ENCODE assay signal across 10 cellular contexts in genomic region chr14:74713395-74713735, GRCh38. TPM values are rescaled to one million over a fixed set of nuclear protein-coding genes. Genes with fewer than 3 reads are reported as not detected.
DNase-seq lines count a peak whose midpoint lies in the region; ATAC-seq, FAIRE-seq and TF ChIP-seq lines count a peak whose summit lies in the region.
"Had no signal": no experiment of that assay in that cellular context is flagged by ENCODE, and none has a peak within 500 bp of the region (broad histone marks: within the 10 kb centered on the region; RNA-seq: fewer than 3 reads in every experiment).

No MANE protein-coding gene starts in this region.

- intact Hi-C loops in activated naive CD4-positive, alpha-beta T cell treated with anti-CD3 and anti-CD28 coated beads for 36 hours (cut with micrococcal nuclease) = loop anchor here (1.0 to 5.0 kb wide), 4 partner anchors 50 to 463 kb away; partner anchors contain the start of genes TMED10 and YLPM1
- intact Hi-C loops in K562 (cut with micrococcal nuclease) (loop anchor here (5.0 kb wide), 1 partner anchor 49 kb away; the partner anchor contains the start of gene YLPM1), lower leg skin (cut with DNase I; ENCODE audit: low total_unique reads) (no loop called here)

- H3K27me3 ChIP-seq in K562 (ENCODE audit: control insufficient read depth in 2 of 2, insufficient read depth in 2 of 2, low read length in 2 of 2) = no peaks in the 10 kb centered on the region

- CTCF ChIA-PET in activated naive CD4-positive, alpha-beta T cell treated with anti-CD3 and anti-CD28 coated beads for 36 hours (lab: Charles Lee) = no interaction called here
- CTCF ChIA-PET in K562 (lab: Yijun Ruan, JAX; ENCODE audit: low intra/inter-chr PET ratio) = interaction anchor here (0.7 kb wide), 1 partner anchor 91 kb away, joined by 3 read pairs; no protein-coding TSS in a partner anchor

- H3K4me1 Mint-ChIP-seq in activated naive CD4-positive, alpha-beta T cell treated with anti-CD3 and anti-CD28 coated beads for 36 hours (ENCODE audit: low read depth) = peaks cover 47% of the 10 kb centered on the region
- H3K4me1 Mint-ChIP-seq in type B pancreatic cell (ENCODE audit: unreplicated experiment) = peaks cover 18% of the 10 kb centered on the region

- no peak for TF ChIP-seq RAD21 in K562 (CRISPR knock-in tag; conservative IDR thresholded peaks at IDR 0.05 in 1 of 2, IDR thresholded peaks at IDR 0.05 in 1 of 2)

- H2AFZ ChIP-seq in K562 (ENCODE audit: low read depth, low read length) = peak overlapping the region; percentile 88

- BruUV-seq in K562 (replicated peaks; lab: Mats Ljungman, UMichigan) = TSS peak; percentile 84

- H3K4me2 ChIP-seq in K562 (ENCODE audit: insufficient read depth, low read length) = peak overlapping the region; percentile 98

- no peak for TF ChIP-seq EP300 in K562 (IDR thresholded peaks at IDR 0.05; ENCODE audit: low read length)

- H3K4me1 ChIP-seq in K562 (replicated peaks in 1 of 2; ENCODE audit: control insufficient read depth in 2 of 2, insufficient read depth in 2 of 2, low read length in 2 of 2) = peaks cover 0 to 8% of the 10 kb centered on the region in 2 experiments; a peak in 2 of 5 replicates

- peak overlapping the region; percentile 82 for H3K27ac ChIP-seq in K562 (ENCODE audit: extremely low read depth, low read depth, low read length)

- TF ChIP-seq POLR2A in K562 (conservative IDR thresholded peaks at IDR 0.05) (0 out of 2 replicates have a peak, but pooled peaks have one; percentile 2), lower leg skin (IDR thresholded peaks at IDR 0.05) (no peak)

- ATAC-seq in K562 (no peak), HG03378 (IDR thresholded peaks at IDR 0.05; ENCODE audit: unreplicated experiment) (no peak)

- H3K27ac Mint-ChIP-seq in activated naive CD4-positive, alpha-beta T cell treated with anti-CD3 and anti-CD28 coated beads for 36 hours = peak overlapping the region; percentile 90
- H3K27ac Mint-ChIP-seq in type B pancreatic cell = peak overlapping the region; percentile 97

- peaks cover 29% of the 10 kb centered on the region; the same call in 2 of the 3 replicates for H3K36me3 ChIP-seq in K562 (ENCODE audit: control insufficient read depth, insufficient read depth, low read length)

- peak overlapping the region in 1 of 2 experiments; percentile 81 for H3K9ac ChIP-seq in K562 (ENCODE audit: insufficient read depth in 1 of 2, low read depth in 2 of 2, low read length in 2 of 2)

- FAIRE-seq in K562 (lab: Jason Lieb, UNC) = no peak

- H3K79me2 ChIP-seq in K562 (ENCODE audit: control insufficient read depth, insufficient read depth, low read length) = peaks cover 60% of the 10 kb centered on the region

- H3K4me3 Mint-ChIP-seq in activated naive CD4-positive, alpha-beta T cell treated with anti-CD3 and anti-CD28 coated beads for 36 hours = peak overlapping the region; percentile 97
- H3K4me3 Mint-ChIP-seq in type B pancreatic cell = peak overlapping the region; percentile 100

- H3K9me1 ChIP-seq in K562 (ENCODE audit: control insufficient read depth, insufficient read depth, low read length) = no peaks in the 10 kb centered on the region

- in situ Hi-C loops in K562 (cut with MboI) = loop anchor here (10.0 kb wide), 1 partner anchor 1189 kb away; no protein-coding TSS in a partner anchor

- POLR2A ChIA-PET in K562 (lab: Yijun Ruan, JAX) = no interaction called here

- no peaks in the 10 kb centered on the region for H4K20me1 ChIP-seq in K562 (replicated peaks; ENCODE audit: control insufficient read depth, insufficient read depth, low read length)

- H3K27me3 Mint-ChIP-seq in activated naive CD4-positive, alpha-beta T cell treated with anti-CD3 and anti-CD28 coated beads for 36 hours (ENCODE audit: low read depth) = no peaks in the 10 kb centered on the region
- no peaks in the 10 kb centered on the region for H3K27me3 Mint-ChIP-seq in type B pancreatic cell

- H3K4me3 ChIP-seq in K562 (peak overlapping the region; percentile 57), lower leg skin (ENCODE audit: low read depth, poor library complexity, severe bottlenecking) (peak overlapping the region; percentile 43)

- TF ChIP-seq CTCF in K562 (IDR thresholded peaks at IDR 0.05 in 2 of 3, conservative IDR thresholded peaks at IDR 0.05 in 1 of 3; ENCODE audit: insufficient read depth in 2 of 3, low read depth in 1 of 3, low read length in 3 of 3) (no peak), lower leg skin (IDR thresholded peaks at IDR 0.05) (no peak), type B pancreatic cell (conservative IDR thresholded peaks at IDR 0.05) (no peak)

- DNase-seq in activated naive CD4-positive, alpha-beta T cell treated with anti-CD3 and anti-CD28 coated beads for 36 hours = no peak
- no peak for DNase-seq in activated naive CD4-positive, alpha-beta T cell treated with anti-CD3 and anti-CD28 coated beads, Interleukin-2, amount 50 U/mL, for 16 hours
- no peak for DNase-seq in K562 (ENCODE audit: extremely low read depth in 1 of 4, low spot score in 3 of 4)
- no peak for DNase-seq in lower leg skin (ENCODE audit: low spot score in 2 of 2)
- DNase-seq in type B pancreatic cell (ENCODE audit: extremely low spot score, unreplicated experiment) = no peak
- no peak for DNase-seq in effector CD4-positive, alpha-beta T cell
- no peak for DNase-seq in NCI-H226
- DNase-seq: NCI-H345, occipital lobe had no signal

- no peaks in the 10 kb centered on the region for H3K9me3 Mint-ChIP-seq in activated naive CD4-positive, alpha-beta T cell treated with anti-CD3 and anti-CD28 coated beads for 36 hours
- no peaks in the 10 kb centered on the region for H3K9me3 Mint-ChIP-seq in type B pancreatic cell

- WGBS in K562 (ENCODE audit: insufficient coverage, low coverage, missing lambda C conversion rate) = 4% methylated on average over 6 of the region's 6 CpGs
- WGBS in lower leg skin, 2 donors = 12 to 17% methylated on average over 6 of the region's 6 CpGs

- H3K36me3 Mint-ChIP-seq in activated naive CD4-positive, alpha-beta T cell treated with anti-CD3 and anti-CD28 coated beads for 36 hours (ENCODE audit: low read depth) = peaks cover 18% of the 10 kb centered on the region
- H3K36me3 Mint-ChIP-seq in type B pancreatic cell = peaks cover 3% of the 10 kb centered on the region

- no peaks in the 10 kb centered on the region for H3K9me3 ChIP-seq in K562 (replicated peaks; ENCODE audit: control insufficient read depth, insufficient read depth, low read depth, low read length)

RNA-seq across cellular contexts. Expression of gene FCF1, which starts 0.4 kb away (rescaled TPM):
- total RNA-seq in activated naive CD4-positive, alpha-beta T cell treated with anti-CD3 and anti-CD28 coated beads for 36 hours = 10 to 100 TPM; 83.8 to 87.5 TPM
- total RNA-seq in K562 (2011; cell fraction: chromatin; rRNA removed; ENCODE audit: low replicate concordance) = 10.5 and 29.2 TPM in 2 replicates
- total RNA-seq in K562 (2011; cell fraction: nucleolus; rRNA removed) = 5.3 and 7.0 TPM in 2 replicates
- 11.1 and 12.1 TPM in 2 replicates for total RNA-seq in K562 (2011; cell fraction: nucleoplasm; rRNA removed)
- total RNA-seq in K562 (2014; rRNA removed) (23.4 and 25.0 TPM in 2 replicates), K562 (2014; rRNA removed; fragmentation: Illumina TruSeq; extraction: Trizol) (53.7 and 67.3 TPM in 2 replicates), K562 (2015; rRNA removed; fragmentation: Illumina TruSeq; extraction: Trizol) (40.0 and 40.4 TPM in 2 replicates), K562 (2021) (43.3 and 46.1 TPM in 2 replicates), lower leg skin (10 to 100 TPM; 14.3 to 20.7 (median 17.8) TPM), type B pancreatic cell (ENCODE audit: low replicate concordance) (44.6 and 48.0 TPM in 2 replicates)
- polyA plus RNA-seq in K562 (2011; rRNA removed) (55.6 and 75.1 TPM in 2 replicates), K562 (2014; fragmentation: Illumina TruSeq; extraction: Trizol) (91.9 and 98.3 TPM in 2 replicates), K562 (2014; fragmentation: Nextera tagmentation; extraction: Ambion mirVana) (10 to 100 TPM in 1 of 2 experiments, 1 to 10 TPM in 1; 6.8 to 18.6 TPM), K562 (2014; rRNA removed) (38.3 and 40.9 TPM in 2 replicates)
- 17.6 and 40.1 TPM in 2 replicates for polyA plus RNA-seq in K562 (2011; cell fraction: cytosol; rRNA removed)
- 8.5 and 14.9 TPM in 2 replicates for polyA plus RNA-seq in K562 (2011; cell fraction: nucleus; rRNA removed)
- polyA plus RNA-seq in K562 (2012) = 36.6 and 43.6 TPM in 2 replicates
- polyA minus RNA-seq in K562 (2011; rRNA and poly(A)+ RNA removed) = 123 and 136 TPM in 2 replicates
- polyA minus RNA-seq in K562 (2011; cell fraction: cytosol; rRNA and poly(A)+ RNA removed) = 17.6 and 31.4 TPM in 2 replicates
- polyA minus RNA-seq in K562 (2011; cell fraction: nucleus; rRNA and poly(A)+ RNA removed) = 6.5 and 11.8 TPM in 2 replicates

RNA-seq across cellular contexts. Expression of gene AREL1, which starts 0.5 kb away (rescaled TPM):
- 10 to 100 TPM; 29.1 to 29.5 TPM for total RNA-seq in activated naive CD4-positive, alpha-beta T cell treated with anti-CD3 and anti-CD28 coated beads for 36 hours
- total RNA-seq in K562 (2011; cell fraction: chromatin; rRNA removed; ENCODE audit: low replicate concordance) = 77.5 and 98.7 TPM in 2 replicates
- total RNA-seq in K562 (2011; cell fraction: nucleolus; rRNA removed) = 64.5 and 65.9 TPM in 2 replicates
- total RNA-seq in K562 (2011; cell fraction: nucleoplasm; rRNA removed) = 61.2 and 62.1 TPM in 2 replicates
- total RNA-seq in K562 (2014; rRNA removed) (12.6 and 17.8 TPM in 2 replicates), K562 (2014; rRNA removed; fragmentation: Illumina TruSeq; extraction: Trizol) (16.3 and 16.6 TPM in 2 replicates), K562 (2015; rRNA removed; fragmentation: Illumina TruSeq; extraction: Trizol) (16.7 and 17.5 TPM in 2 replicates), K562 (2021) (24.3 and 24.8 TPM in 2 replicates), lower leg skin (10 to 100 TPM; 12.4 to 26.5 (median 21.6) TPM), type B pancreatic cell (ENCODE audit: low replicate concordance) (41.5 and 41.6 TPM in 2 replicates)
- polyA plus RNA-seq in K562 (2011; rRNA removed) (24.0 and 25.7 TPM in 2 replicates), K562 (2014; fragmentation: Illumina TruSeq; extraction: Trizol) (17.5 and 21.4 TPM in 2 replicates), K562 (2014; fragmentation: Nextera tagmentation; extraction: Ambion mirVana) (1 to 10 TPM; 6.0 to 7.6 TPM), K562 (2014; rRNA removed) (13.1 and 16.5 TPM in 2 replicates)
- polyA plus RNA-seq in K562 (2011; cell fraction: cytosol; rRNA removed) = 45.7 and 48.9 TPM in 2 replicates
- polyA plus RNA-seq in K562 (2011; cell fraction: nucleus; rRNA removed) = 91.0 and 95.3 TPM in 2 replicates
- polyA plus RNA-seq in K562 (2012) = 10.5 and 13.1 TPM in 2 replicates
- 44.6 and 58.7 TPM in 2 replicates for polyA minus RNA-seq in K562 (2011; rRNA and poly(A)+ RNA removed)
- polyA minus RNA-seq in K562 (2011; cell fraction: cytosol; rRNA and poly(A)+ RNA removed) = 20.4 and 28.2 TPM in 2 replicates
- 33.8 and 49.7 TPM in 2 replicates for polyA minus RNA-seq in K562 (2011; cell fraction: nucleus; rRNA and poly(A)+ RNA removed)

RNA-seq across cellular contexts. Expression of gene YLPM1, which starts 49.8 kb away (rescaled TPM):
- 10 to 100 TPM; 46.5 to 47.0 TPM for total RNA-seq in activated naive CD4-positive, alpha-beta T cell treated with anti-CD3 and anti-CD28 coated beads for 36 hours
- total RNA-seq in K562 (2011; cell fraction: chromatin; rRNA removed; ENCODE audit: low replicate concordance) = 21.6 and 92.8 TPM in 2 replicates
- 9.3 and 11.4 TPM in 2 replicates for total RNA-seq in K562 (2011; cell fraction: nucleolus; rRNA removed)
- total RNA-seq in K562 (2011; cell fraction: nucleoplasm; rRNA removed) = 45.4 and 78.9 TPM in 2 replicates
- total RNA-seq in K562 (2014; rRNA removed) (9.1 and 10.3 TPM in 2 replicates), K562 (2014; rRNA removed; fragmentation: Illumina TruSeq; extraction: Trizol) (15.1 and 17.1 TPM in 2 replicates), K562 (2015; rRNA removed; fragmentation: Illumina TruSeq; extraction: Trizol) (14.9 and 15.9 TPM in 2 replicates), K562 (2021) (28.8 and 32.6 TPM in 2 replicates), lower leg skin (10 to 100 TPM; 35.0 to 42.7 (median 37.5) TPM), type B pancreatic cell (ENCODE audit: low replicate concordance) (65.4 and 90.4 TPM in 2 replicates)
- polyA plus RNA-seq in K562 (2011; rRNA removed) (7.2 and 7.8 TPM in 2 replicates), K562 (2014; fragmentation: Illumina TruSeq; extraction: Trizol) (29.9 and 32.7 TPM in 2 replicates), K562 (2014; fragmentation: Nextera tagmentation; extraction: Ambion mirVana) (1 to 10 TPM; 7.3 to 8.6 TPM), K562 (2014; rRNA removed) (13.9 and 14.6 TPM in 2 replicates)
- polyA plus RNA-seq in K562 (2011; cell fraction: cytosol; rRNA removed) = 2.1 and 3.6 TPM in 2 replicates
- polyA plus RNA-seq in K562 (2011; cell fraction: nucleus; rRNA removed) = 22.2 and 26.1 TPM in 2 replicates
- 23.3 and 26.0 TPM in 2 replicates for polyA plus RNA-seq in K562 (2012)
- 15.4 and 19.7 TPM in 2 replicates for polyA minus RNA-seq in K562 (2011; rRNA and poly(A)+ RNA removed)
- 10.2 and 10.6 TPM in 2 replicates for polyA minus RNA-seq in K562 (2011; cell fraction: cytosol; rRNA and poly(A)+ RNA removed)
- polyA minus RNA-seq in K562 (2011; cell fraction: nucleus; rRNA and poly(A)+ RNA removed) = 20.2 and 37.8 TPM in 2 replicates
